In genomic region chr9:21752003-21752402, GRCh38 we compare ENCODE assay signal across 11 cellular contexts.
"Had no signal": no experiment of that assay in that cellular context is flagged by ENCODE, and none has a peak within 500 bp of the region (broad histone marks: within the 10 kb centered on the region; RNA-seq: fewer than 3 reads in every experiment).

No MANE protein-coding gene starts in this region.

- H3K4me3 Mint-ChIP-seq: activated naive CD8-positive, alpha-beta T cell; immature natural killer cell; natural killer cell had no signal

- H3K9me3 Mint-ChIP-seq: natural killer cell had no signal

- H3K27ac ChIP-seq: thyroid gland had no signal

- H3K36me3 Mint-ChIP-seq: immature natural killer cell, natural killer cell had no signal

- H3K27ac Mint-ChIP-seq: activated naive CD8-positive, alpha-beta T cell; immature natural killer cell; natural killer cell had no signal

- H3K4me1 Mint-ChIP-seq: immature natural killer cell, natural killer cell had no signal

- H3K9me3 ChIP-seq: thyroid gland had no signal

- DNase-seq: activated CD4-positive, alpha-beta T cell treated with anti-CD3 and anti-CD28 coated beads, Interleukin-2, amount 50 U/mL, for 4 hours; dermis blood vessel endothelial cell; effector memory CD4-positive, alpha-beta T cell; foreskin fibroblast; immature natural killer cell; mesenchymal stem cell; natural killer cell; occipital lobe; stimulated activated naive CD4-positive, alpha-beta T cell treated with Interleukin-2 at 50 U/mL for 16 hours; thyroid gland had no signal

- H3K27me3 ChIP-seq: thyroid gland had no signal

- H3K4me3 ChIP-seq: thyroid gland had no signal

- H3K4me1 ChIP-seq: thyroid gland had no signal
